Comparison of ENCODE assay signal across 1 cellular context in the genomic region with DNA sequence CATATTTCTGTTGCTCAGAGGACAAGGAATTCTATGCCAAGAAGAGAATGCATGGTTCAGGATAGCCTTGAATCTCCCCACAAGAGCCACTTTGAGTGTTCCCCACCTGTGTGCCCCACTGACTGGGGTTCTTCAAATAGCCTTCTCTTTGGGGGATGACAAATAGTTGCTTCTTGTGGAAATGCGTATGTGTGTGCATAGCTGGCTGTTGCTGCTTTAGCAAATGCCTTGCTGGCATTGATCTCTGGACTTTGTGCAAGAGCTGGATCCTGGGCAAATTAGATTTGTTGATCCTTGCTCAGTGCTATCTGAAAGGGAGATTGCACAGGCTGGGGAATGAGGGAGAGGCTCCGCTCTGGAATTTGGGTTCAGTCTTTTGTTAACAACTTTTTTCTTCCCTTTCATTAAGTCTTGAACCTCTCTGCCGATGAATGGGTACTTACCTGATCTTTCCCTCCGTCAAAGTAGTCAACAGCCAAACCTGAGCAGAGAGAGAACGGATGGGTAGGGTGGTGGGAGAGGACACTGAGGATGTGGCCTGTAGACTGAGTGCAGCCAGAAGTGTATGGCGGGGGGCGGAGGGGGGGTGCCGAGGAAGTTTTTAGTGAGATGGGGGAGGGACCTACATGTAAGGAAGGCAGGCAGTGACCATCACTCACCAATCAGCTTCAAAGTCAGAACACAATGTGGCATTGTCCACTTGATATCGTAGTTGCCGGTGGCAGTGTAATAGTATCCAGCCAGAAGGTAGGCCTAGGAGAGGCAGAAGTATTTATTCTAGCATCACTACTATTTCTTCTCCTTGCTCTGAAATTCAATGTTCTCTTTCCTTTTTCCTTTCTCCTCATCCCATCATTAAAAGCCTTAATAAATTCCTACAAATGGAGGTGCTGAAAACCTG.
TF ChIP-seq lines count a peak whose summit lies in the region.

No MANE protein-coding gene starts in this region.

TF ChIP-seq in HepG2, 621 proteins besides CTCF, POLR2A, EP300 and RAD21 (continued from another document and continues in another):
- TF ChIP-seq, protein P1, sequence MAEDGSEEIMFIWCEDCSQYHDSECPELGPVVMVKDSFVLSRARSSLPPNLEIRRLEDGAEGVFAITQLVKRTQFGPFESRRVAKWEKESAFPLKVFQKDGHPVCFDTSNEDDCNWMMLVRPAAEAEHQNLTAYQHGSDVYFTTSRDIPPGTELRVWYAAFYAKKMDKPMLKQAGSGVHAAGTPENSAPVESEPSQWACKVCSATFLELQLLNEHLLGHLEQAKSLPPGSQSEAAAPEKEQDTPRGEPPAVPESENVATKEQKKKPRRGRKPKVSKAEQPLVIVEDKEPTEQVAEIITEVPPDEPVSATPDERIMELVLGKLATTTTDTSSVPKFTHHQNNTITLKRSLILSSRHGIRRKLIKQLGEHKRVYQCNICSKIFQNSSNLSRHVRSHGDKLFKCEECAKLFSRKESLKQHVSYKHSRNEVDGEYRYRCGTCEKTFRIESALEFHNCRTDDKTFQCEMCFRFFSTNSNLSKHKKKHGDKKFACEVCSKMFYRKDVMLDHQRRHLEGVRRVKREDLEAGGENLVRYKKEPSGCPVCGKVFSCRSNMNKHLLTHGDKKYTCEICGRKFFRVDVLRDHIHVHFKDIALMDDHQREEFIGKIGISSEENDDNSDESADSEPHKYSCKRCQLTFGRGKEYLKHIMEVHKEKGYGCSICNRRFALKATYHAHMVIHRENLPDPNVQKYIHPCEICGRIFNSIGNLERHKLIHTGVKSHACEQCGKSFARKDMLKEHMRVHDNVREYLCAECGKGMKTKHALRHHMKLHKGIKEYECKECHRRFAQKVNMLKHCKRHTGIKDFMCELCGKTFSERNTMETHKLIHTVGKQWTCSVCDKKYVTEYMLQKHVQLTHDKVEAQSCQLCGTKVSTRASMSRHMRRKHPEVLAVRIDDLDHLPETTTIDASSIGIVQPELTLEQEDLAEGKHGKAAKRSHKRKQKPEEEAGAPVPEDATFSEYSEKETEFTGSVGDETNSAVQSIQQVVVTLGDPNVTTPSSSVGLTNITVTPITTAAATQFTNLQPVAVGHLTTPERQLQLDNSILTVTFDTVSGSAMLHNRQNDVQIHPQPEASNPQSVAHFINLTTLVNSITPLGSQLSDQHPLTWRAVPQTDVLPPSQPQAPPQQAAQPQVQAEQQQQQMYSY (CRISPR knock-in tag; IDR thresholded peaks at IDR 0.05) = 0 out of 2 replicates have a peak, but pooled peaks have one; percentile 48
- TF ChIP-seq ZNF883 (CRISPR knock-in tag; IDR thresholded peaks at IDR 0.05; ENCODE audit: not compliant biosample characterization) = no peak
- no peak for TF ChIP-seq ZNF333 (CRISPR knock-in tag; IDR thresholded peaks at IDR 0.05; ENCODE audit: borderline replicate concordance)
- no peak for TF ChIP-seq MTF2 (CRISPR knock-in tag; IDR thresholded peaks at IDR 0.05; ENCODE audit: borderline replicate concordance)
- TF ChIP-seq PAF1 (CRISPR knock-in tag; IDR thresholded peaks at IDR 0.05) = no peak
- no peak for TF ChIP-seq ZBTB8A (CRISPR knock-in tag; IDR thresholded peaks at IDR 0.05; ENCODE audit: borderline replicate concordance, low read depth)
- TF ChIP-seq HMG20A (CRISPR knock-in tag; IDR thresholded peaks at IDR 0.05; ENCODE audit: borderline replicate concordance) = peak; percentile 68
- TF ChIP-seq, protein P2, sequence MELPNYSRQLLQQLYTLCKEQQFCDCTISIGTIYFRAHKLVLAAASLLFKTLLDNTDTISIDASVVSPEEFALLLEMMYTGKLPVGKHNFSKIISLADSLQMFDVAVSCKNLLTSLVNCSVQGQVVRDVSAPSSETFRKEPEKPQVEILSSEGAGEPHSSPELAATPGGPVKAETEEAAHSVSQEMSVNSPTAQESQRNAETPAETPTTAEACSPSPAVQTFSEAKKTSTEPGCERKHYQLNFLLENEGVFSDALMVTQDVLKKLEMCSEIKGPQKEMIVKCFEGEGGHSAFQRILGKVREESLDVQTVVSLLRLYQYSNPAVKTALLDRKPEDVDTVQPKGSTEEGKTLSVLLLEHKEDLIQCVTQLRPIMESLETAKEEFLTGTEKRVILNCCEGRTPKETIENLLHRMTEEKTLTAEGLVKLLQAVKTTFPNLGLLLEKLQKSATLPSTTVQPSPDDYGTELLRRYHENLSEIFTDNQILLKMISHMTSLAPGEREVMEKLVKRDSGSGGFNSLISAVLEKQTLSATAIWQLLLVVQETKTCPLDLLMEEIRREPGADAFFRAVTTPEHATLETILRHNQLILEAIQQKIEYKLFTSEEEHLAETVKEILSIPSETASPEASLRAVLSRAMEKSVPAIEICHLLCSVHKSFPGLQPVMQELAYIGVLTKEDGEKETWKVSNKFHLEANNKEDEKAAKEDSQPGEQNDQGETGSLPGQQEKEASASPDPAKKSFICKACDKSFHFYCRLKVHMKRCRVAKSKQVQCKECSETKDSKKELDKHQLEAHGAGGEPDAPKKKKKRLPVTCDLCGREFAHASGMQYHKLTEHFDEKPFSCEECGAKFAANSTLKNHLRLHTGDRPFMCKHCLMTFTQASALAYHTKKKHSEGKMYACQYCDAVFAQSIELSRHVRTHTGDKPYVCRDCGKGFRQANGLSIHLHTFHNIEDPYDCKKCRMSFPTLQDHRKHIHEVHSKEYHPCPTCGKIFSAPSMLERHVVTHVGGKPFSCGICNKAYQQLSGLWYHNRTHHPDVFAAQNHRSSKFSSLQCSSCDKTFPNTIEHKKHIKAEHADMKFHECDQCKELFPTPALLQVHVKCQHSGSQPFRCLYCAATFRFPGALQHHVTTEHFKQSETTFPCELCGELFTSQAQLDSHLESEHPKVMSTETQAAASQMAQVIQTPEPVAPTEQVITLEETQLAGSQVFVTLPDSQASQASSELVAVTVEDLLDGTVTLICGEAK (IDR thresholded peaks at IDR 0.05) = no peak
- TF ChIP-seq, protein P2 (CRISPR knock-in tag; IDR thresholded peaks at IDR 0.05) = no peak
- no peak for TF ChIP-seq IRF2 (CRISPR knock-in tag; IDR thresholded peaks at IDR 0.05)
- TF ChIP-seq GATA4 (IDR thresholded peaks at IDR 0.05; ENCODE audit: borderline replicate concordance, low read depth) = no peak
- TF ChIP-seq, protein P3, sequence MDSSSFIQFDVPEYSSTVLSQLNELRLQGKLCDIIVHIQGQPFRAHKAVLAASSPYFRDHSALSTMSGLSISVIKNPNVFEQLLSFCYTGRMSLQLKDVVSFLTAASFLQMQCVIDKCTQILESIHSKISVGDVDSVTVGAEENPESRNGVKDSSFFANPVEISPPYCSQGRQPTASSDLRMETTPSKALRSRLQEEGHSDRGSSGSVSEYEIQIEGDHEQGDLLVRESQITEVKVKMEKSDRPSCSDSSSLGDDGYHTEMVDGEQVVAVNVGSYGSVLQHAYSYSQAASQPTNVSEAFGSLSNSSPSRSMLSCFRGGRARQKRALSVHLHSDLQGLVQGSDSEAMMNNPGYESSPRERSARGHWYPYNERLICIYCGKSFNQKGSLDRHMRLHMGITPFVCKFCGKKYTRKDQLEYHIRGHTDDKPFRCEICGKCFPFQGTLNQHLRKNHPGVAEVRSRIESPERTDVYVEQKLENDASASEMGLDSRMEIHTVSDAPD (CRISPR knock-in tag; IDR thresholded peaks at IDR 0.05) = no peak; the same call in 1 of the 2 replicates
- TF ChIP-seq, protein P4, sequence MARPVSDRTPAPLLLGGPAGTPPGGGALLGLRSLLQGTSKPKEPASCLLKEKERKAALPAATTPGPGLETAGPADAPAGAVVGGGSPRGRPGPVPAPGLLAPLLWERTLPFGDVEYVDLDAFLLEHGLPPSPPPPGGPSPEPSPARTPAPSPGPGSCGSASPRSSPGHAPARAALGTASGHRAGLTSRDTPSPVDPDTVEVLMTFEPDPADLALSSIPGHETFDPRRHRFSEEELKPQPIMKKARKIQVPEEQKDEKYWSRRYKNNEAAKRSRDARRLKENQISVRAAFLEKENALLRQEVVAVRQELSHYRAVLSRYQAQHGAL (CRISPR knock-in tag; IDR thresholded peaks at IDR 0.05; ENCODE audit: not compliant biosample characterization) = no peak
- TF ChIP-seq, protein P5, sequence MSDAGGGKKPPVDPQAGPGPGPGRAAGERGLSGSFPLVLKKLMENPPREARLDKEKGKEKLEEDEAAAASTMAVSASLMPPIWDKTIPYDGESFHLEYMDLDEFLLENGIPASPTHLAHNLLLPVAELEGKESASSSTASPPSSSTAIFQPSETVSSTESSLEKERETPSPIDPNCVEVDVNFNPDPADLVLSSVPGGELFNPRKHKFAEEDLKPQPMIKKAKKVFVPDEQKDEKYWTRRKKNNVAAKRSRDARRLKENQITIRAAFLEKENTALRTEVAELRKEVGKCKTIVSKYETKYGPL (CRISPR knock-in tag; IDR thresholded peaks at IDR 0.05) = no peak
- no peak for TF ChIP-seq SAFB2 (CRISPR knock-in tag; IDR thresholded peaks at IDR 0.05; ENCODE audit: borderline replicate concordance, low read depth)
- peak; percentile 81; the same call in 1 of the 2 replicates for TF ChIP-seq KDM4B (CRISPR knock-in tag; IDR thresholded peaks at IDR 0.05)
- TF ChIP-seq, protein P6, sequence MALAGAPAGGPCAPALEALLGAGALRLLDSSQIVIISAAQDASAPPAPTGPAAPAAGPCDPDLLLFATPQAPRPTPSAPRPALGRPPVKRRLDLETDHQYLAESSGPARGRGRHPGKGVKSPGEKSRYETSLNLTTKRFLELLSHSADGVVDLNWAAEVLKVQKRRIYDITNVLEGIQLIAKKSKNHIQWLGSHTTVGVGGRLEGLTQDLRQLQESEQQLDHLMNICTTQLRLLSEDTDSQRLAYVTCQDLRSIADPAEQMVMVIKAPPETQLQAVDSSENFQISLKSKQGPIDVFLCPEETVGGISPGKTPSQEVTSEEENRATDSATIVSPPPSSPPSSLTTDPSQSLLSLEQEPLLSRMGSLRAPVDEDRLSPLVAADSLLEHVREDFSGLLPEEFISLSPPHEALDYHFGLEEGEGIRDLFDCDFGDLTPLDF (CRISPR knock-in tag; IDR thresholded peaks at IDR 0.05) = no peak
- no peak for TF ChIP-seq KAT7 (CRISPR knock-in tag; IDR thresholded peaks at IDR 0.05; ENCODE audit: borderline replicate concordance)
- TF ChIP-seq ZNF777 (CRISPR knock-in tag; IDR thresholded peaks at IDR 0.05) = no peak
- no peak for TF ChIP-seq ZNF782 (CRISPR knock-in tag; IDR thresholded peaks at IDR 0.05; ENCODE audit: borderline replicate concordance)
- TF ChIP-seq GZF1 (CRISPR knock-in tag; IDR thresholded peaks at IDR 0.05) = no peak
- TF ChIP-seq, protein P7, sequence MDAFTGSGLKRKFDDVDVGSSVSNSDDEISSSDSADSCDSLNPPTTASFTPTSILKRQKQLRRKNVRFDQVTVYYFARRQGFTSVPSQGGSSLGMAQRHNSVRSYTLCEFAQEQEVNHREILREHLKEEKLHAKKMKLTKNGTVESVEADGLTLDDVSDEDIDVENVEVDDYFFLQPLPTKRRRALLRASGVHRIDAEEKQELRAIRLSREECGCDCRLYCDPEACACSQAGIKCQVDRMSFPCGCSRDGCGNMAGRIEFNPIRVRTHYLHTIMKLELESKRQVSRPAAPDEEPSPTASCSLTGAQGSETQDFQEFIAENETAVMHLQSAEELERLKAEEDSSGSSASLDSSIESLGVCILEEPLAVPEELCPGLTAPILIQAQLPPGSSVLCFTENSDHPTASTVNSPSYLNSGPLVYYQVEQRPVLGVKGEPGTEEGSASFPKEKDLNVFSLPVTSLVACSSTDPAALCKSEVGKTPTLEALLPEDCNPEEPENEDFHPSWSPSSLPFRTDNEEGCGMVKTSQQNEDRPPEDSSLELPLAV (CRISPR knock-in tag; conservative IDR thresholded peaks at IDR 0.05; ENCODE audit: low read depth) = no peak
- peak; percentile 79 for TF ChIP-seq TARDBP (CRISPR knock-in tag; IDR thresholded peaks at IDR 0.05)
- TF ChIP-seq XRCC5 (optimal IDR thresholded peaks at IDR 0.05; ENCODE audit: low read length) = no peak
- TF ChIP-seq, protein P8, sequence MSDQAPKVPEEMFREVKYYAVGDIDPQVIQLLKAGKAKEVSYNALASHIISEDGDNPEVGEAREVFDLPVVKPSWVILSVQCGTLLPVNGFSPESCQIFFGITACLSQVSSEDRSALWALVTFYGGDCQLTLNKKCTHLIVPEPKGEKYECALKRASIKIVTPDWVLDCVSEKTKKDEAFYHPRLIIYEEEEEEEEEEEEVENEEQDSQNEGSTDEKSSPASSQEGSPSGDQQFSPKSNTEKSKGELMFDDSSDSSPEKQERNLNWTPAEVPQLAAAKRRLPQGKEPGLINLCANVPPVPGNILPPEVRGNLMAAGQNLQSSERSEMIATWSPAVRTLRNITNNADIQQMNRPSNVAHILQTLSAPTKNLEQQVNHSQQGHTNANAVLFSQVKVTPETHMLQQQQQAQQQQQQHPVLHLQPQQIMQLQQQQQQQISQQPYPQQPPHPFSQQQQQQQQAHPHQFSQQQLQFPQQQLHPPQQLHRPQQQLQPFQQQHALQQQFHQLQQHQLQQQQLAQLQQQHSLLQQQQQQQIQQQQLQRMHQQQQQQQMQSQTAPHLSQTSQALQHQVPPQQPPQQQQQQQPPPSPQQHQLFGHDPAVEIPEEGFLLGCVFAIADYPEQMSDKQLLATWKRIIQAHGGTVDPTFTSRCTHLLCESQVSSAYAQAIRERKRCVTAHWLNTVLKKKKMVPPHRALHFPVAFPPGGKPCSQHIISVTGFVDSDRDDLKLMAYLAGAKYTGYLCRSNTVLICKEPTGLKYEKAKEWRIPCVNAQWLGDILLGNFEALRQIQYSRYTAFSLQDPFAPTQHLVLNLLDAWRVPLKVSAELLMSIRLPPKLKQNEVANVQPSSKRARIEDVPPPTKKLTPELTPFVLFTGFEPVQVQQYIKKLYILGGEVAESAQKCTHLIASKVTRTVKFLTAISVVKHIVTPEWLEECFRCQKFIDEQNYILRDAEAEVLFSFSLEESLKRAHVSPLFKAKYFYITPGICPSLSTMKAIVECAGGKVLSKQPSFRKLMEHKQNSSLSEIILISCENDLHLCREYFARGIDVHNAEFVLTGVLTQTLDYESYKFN (CRISPR knock-in tag; conservative IDR thresholded peaks at IDR 0.05) = peak; percentile 96
- 0 out of 2 replicates have a peak, but pooled peaks have one; percentile 46 for TF ChIP-seq ZBTB7B (CRISPR knock-in tag; IDR thresholded peaks at IDR 0.05)
